In the genomic region with DNA sequence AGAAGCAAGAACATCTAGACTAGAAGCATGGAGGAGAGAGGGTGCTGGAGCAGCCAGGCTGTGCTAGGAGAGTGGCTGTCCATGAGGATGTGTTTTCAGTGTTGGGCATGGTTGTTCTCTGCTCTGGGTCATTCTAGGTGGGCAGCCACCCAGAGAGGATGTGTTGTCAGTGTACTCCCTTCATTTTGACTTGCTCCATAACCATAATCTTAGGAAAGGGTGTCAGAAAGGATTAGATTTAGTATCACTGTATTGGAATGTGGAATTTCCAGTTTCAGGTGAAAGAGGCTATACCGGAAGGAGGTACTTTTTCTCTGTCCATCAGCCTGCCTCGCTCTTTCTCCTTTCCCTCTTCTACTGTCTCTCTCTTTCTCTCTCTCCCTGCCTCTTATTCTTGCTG, we compare ENCODE assay signal across 17 cellular contexts.
A peak's percentile ranks its signal among the peaks of the same experiment; 100 is the strongest.
DNase-seq lines count a peak whose midpoint lies in the region; ATAC-seq and TF ChIP-seq lines count a peak whose summit lies in the region.
"Had no signal": no experiment of that assay in that cellular context is flagged by ENCODE, and none has a peak within 500 bp of the region (broad histone marks: within the 10 kb centered on the region; RNA-seq: fewer than 3 reads in every experiment).

No MANE protein-coding gene starts in this region.

- TF ChIP-seq RAD21 in HCT116 (IDR thresholded peaks at IDR 0.05; ENCODE audit: low read depth): no peak
- no peak for TF ChIP-seq RAD21 in SK-N-SH (IDR thresholded peaks at IDR 0.05; ENCODE audit: low read length)

- H3K9me3 ChIP-seq in HCT116 (ENCODE audit: control insufficient read depth in 1 of 2, insufficient read depth in 1 of 2, low read depth in 1 of 2, low read length in 2 of 2) (no peaks in the 10 kb centered on the region), SK-N-SH (no peaks in the 10 kb centered on the region)
- H3K9me3 ChIP-seq: Peyer's patch, SJCRH30 had no signal

- H3K4me1 Mint-ChIP-seq in nephron: peaks cover 14% of the 10 kb centered on the region

- H3K9ac ChIP-seq in HCT116 (ENCODE audit: low read length) (no peak overlapping the region), SK-N-SH (no peak overlapping the region)

- H3K4me2 ChIP-seq in HCT116 (ENCODE audit: low read length) (peak overlapping the region; percentile 31), SK-N-SH (peak overlapping the region; percentile 30; the same call in 1 of the 2 replicates)

- no peak overlapping the region for H3K27ac ChIP-seq in HCT116 (ENCODE audit: low read depth, low read length)
- H3K27ac ChIP-seq in SK-N-SH (ENCODE audit: low read depth in 2 of 2, low read length in 1 of 2): no peak overlapping the region; a peak in 1 of 4 replicates
- H3K27ac ChIP-seq in foreskin keratinocyte: peak overlapping the region; percentile 74
- H3K27ac ChIP-seq: HL-60, Peyer's patch, SJCRH30 had no signal

- WGBS in SK-N-SH (ENCODE audit: low lambda C conversion rate): 89% methylated on average over 2 of the region's 2 CpGs

- peak overlapping the region in 2 of 3 experiments; percentile 53 to 63 for H3K27ac Mint-ChIP-seq in nephron
- H3K27ac Mint-ChIP-seq: CD4-positive, alpha-beta T cell had no signal

- ATAC-seq in HCT116: no peak
- peak; percentile 72 for ATAC-seq in foreskin keratinocyte
- ATAC-seq in HG02642 (IDR thresholded peaks at IDR 0.05; ENCODE audit: poor library complexity, unreplicated experiment): no peak

- TF ChIP-seq CTCF in HCT116 (IDR thresholded peaks at IDR 0.05 in 2 of 3, conservative IDR thresholded peaks at IDR 0.05 in 1 of 3; ENCODE audit: borderline replicate concordance in 1 of 3, insufficient read depth in 1 of 3, low read depth in 2 of 3, low read length in 2 of 3): no peak
- TF ChIP-seq CTCF in SK-N-SH (IDR thresholded peaks at IDR 0.05): no peak
- TF ChIP-seq CTCF in foreskin keratinocyte (conservative IDR thresholded peaks at IDR 0.05): no peak
- no peak for TF ChIP-seq CTCF in nephron (IDR thresholded peaks at IDR 0.05; ENCODE audit: unreplicated experiment in 3 of 3)

- intact Hi-C loops in HCT116 (cut with micrococcal nuclease): no loop called here

- POLR2A ChIA-PET in HCT116 (lab: Charles Lee): no interaction called here
- POLR2A ChIA-PET in SK-N-SH (lab: Yijun Ruan, JAX): no interaction called here

- peak overlapping the region in 1 of 2 experiments; percentile 4; a peak in 1 of 4 replicates for H3K4me3 ChIP-seq in HCT116 (replicated peaks in 1 of 2; ENCODE audit: low read depth in 1 of 2, low read length in 2 of 2)
- no peak overlapping the region for H3K4me3 ChIP-seq in SK-N-SH (ENCODE audit: low read depth in 2 of 2, low read length in 1 of 2)
- H3K4me3 ChIP-seq: Peyer's patch, SJCRH30 had no signal

- H4K20me1 ChIP-seq in HCT116 (ENCODE audit: insufficient read depth): no peaks in the 10 kb centered on the region
- peaks cover 10% of the 10 kb centered on the region for H4K20me1 ChIP-seq in SK-N-SH (ENCODE audit: insufficient read depth)

- H3K27me3 ChIP-seq in HCT116 (ENCODE audit: insufficient read depth, low read length) (peaks cover 24% of the 10 kb centered on the region; the same call in 1 of the 2 replicates), SK-N-SH (ENCODE audit: insufficient read depth) (no peaks in the 10 kb centered on the region), foreskin keratinocyte (peaks cover 13% of the 10 kb centered on the region)
- H3K27me3 ChIP-seq: Peyer's patch, SJCRH30 had no signal

- BruUV-seq in HCT116 (replicated peaks; lab: Mats Ljungman, UMichigan): no TSS peak

- DNase-seq in HCT116 (ENCODE audit: low read depth, low spot score) (no peak), SK-N-SH (no peak), foreskin keratinocyte (peak; percentile 80 to 88), NCI-H146 treated with DMSO at 0.1 percent for 48 hours (lab: John Stamatoyannopoulos, UW; ENCODE audit: unreplicated experiment) (no peak), middle frontal gyrus (ENCODE audit: extremely low spot score, low spot score) (no peak), SK-N-DZ (ENCODE audit: low spot score) (no peak)
- DNase-seq: AML-193; CD4-positive, alpha-beta T cell; KBM-7; NCI-H146; NCI-H446; NCI-H774; Peyer's patch; SJCRH30 had no signal

- H3K36me3 ChIP-seq in HCT116 (ENCODE audit: control insufficient read depth in 1 of 2, insufficient read depth in 2 of 2, low read length in 2 of 2): no peaks in the 10 kb centered on the region
- no peaks in the 10 kb centered on the region for H3K36me3 ChIP-seq in SK-N-SH (replicated peaks in 1 of 2; ENCODE audit: control insufficient read depth in 1 of 2, insufficient read depth in 2 of 2, low read length in 1 of 2)
- H3K36me3 ChIP-seq: Peyer's patch, SJCRH30 had no signal

- H3K9me2 ChIP-seq in HCT116 (ENCODE audit: insufficient read depth): no peaks in the 10 kb centered on the region
- H3K9me2 ChIP-seq in SK-N-SH: no peaks in the 10 kb centered on the region

- TF ChIP-seq POLR2A in HCT116 (IDR thresholded peaks at IDR 0.05; ENCODE audit: borderline replicate concordance, extremely low read depth, insufficient read depth, insufficient read length): no peak

- H3K4me1 ChIP-seq in HCT116 (ENCODE audit: control insufficient read depth in 1 of 2, insufficient read depth in 2 of 2, low read length in 2 of 2) (peaks cover 11 to 18% of the 10 kb centered on the region in 2 experiments), SK-N-SH (ENCODE audit: control insufficient read depth in 1 of 2, insufficient read depth in 2 of 2, low read depth in 1 of 2, low read length in 1 of 2) (peaks cover 12 to 21% of the 10 kb centered on the region in 2 experiments; a peak in 3 of 4 replicates), foreskin keratinocyte (peaks cover 19% of the 10 kb centered on the region)
- H3K4me1 ChIP-seq: Peyer's patch, SJCRH30 had no signal

- no peaks in the 10 kb centered on the region for H3K79me2 ChIP-seq in HCT116 (ENCODE audit: insufficient read depth, low read length)
- peaks cover 7% of the 10 kb centered on the region; the same call in 1 of the 2 replicates for H3K79me2 ChIP-seq in SK-N-SH (ENCODE audit: insufficient read depth)

- CTCF ChIA-PET in HCT116 (lab: Charles Lee) (no interaction called here), SK-N-SH (lab: Yijun Ruan, JAX) (interaction anchor here (2.0 kb wide), 1 partner anchor 342 kb away, joined by 5 read pairs; no protein-coding TSS in a partner anchor)

- H3K27me3 Mint-ChIP-seq in nephron (ENCODE audit: low read depth): peaks cover 19% of the 10 kb centered on the region

- TF ChIP-seq EP300 in SK-N-SH (IDR thresholded peaks at IDR 0.05; ENCODE audit: borderline replicate concordance in 1 of 2, low read depth in 1 of 2, low read length in 1 of 2): no peak

- RAD21 ChIA-PET in HCT116 (lab: Charles Lee; ENCODE audit: low non-redundant PET in 1 of 2, low total read pairs in 2 of 2, uncharacterized antibody in 2 of 2, unreplicated experiment in 2 of 2): no interaction called here

- H2AFZ ChIP-seq in HCT116 (ENCODE audit: low read depth, low read length, poor library complexity, severe bottlenecking) (no peak overlapping the region), SK-N-SH (ENCODE audit: low read depth) (no peak overlapping the region)

- H3K9me3 Mint-ChIP-seq in nephron: peaks cover 6% of the 10 kb centered on the region
- H3K9me3 Mint-ChIP-seq: CD4-positive, alpha-beta T cell had no signal

- H3K36me3 Mint-ChIP-seq in nephron (ENCODE audit: low read depth): no peaks in the 10 kb centered on the region

- peaks cover 11% of the 10 kb centered on the region for H3F3A ChIP-seq in SK-N-SH (replicated peaks; ENCODE audit: insufficient read depth)

- no peak overlapping the region for H3K4me3 Mint-ChIP-seq in nephron
- H3K4me3 Mint-ChIP-seq: CD4-positive, alpha-beta T cell had no signal

TF ChIP-seq in HCT116, 20 proteins besides CTCF, POLR2A, EP300 and RAD21 (continues in another document):
- TF ChIP-seq EGR1 (IDR thresholded peaks at IDR 0.05; ENCODE audit: low read depth): no peak
- no peak for TF ChIP-seq TCF7L2 (IDR thresholded peaks at IDR 0.05; ENCODE audit: borderline replicate concordance, extremely low read depth, insufficient read depth, insufficient read length)
- TF ChIP-seq JUND (IDR thresholded peaks at IDR 0.05): no peak
- TF ChIP-seq, protein P1, sequence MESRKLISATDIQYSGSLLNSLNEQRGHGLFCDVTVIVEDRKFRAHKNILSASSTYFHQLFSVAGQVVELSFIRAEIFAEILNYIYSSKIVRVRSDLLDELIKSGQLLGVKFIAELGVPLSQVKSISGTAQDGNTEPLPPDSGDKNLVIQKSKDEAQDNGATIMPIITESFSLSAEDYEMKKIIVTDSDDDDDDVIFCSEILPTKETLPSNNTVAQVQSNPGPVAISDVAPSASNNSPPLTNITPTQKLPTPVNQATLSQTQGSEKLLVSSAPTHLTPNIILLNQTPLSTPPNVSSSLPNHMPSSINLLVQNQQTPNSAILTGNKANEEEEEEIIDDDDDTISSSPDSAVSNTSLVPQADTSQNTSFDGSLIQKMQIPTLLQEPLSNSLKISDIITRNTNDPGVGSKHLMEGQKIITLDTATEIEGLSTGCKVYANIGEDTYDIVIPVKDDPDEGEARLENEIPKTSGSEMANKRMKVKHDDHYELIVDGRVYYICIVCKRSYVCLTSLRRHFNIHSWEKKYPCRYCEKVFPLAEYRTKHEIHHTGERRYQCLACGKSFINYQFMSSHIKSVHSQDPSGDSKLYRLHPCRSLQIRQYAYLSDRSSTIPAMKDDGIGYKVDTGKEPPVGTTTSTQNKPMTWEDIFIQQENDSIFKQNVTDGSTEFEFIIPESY (IDR thresholded peaks at IDR 0.05; ENCODE audit: extremely low read depth, insufficient replicate concordance, low read length): no peak
- no peak for TF ChIP-seq CBX3 (IDR thresholded peaks at IDR 0.05; ENCODE audit: low read depth)

TF ChIP-seq in SK-N-SH, 30 proteins besides CTCF, POLR2A, EP300 and RAD21:
- TF ChIP-seq, protein P2, sequence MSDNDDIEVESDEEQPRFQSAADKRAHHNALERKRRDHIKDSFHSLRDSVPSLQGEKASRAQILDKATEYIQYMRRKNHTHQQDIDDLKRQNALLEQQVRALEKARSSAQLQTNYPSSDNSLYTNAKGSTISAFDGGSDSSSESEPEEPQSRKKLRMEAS (IDR thresholded peaks at IDR 0.05; ENCODE audit: low read depth): no peak
- TF ChIP-seq SIN3A (IDR thresholded peaks at IDR 0.05; ENCODE audit: borderline replicate concordance, low read depth, low read length) (no peak), POLR2AphosphoS5 (IDR thresholded peaks at IDR 0.05; ENCODE audit: low read depth, low read length) (no peak), RCOR1 (IDR thresholded peaks at IDR 0.05; ENCODE audit: low read length) (no peak), MEF2A (IDR thresholded peaks at IDR 0.05; ENCODE audit: borderline replicate concordance, low read depth) (no peak), TEAD4 (IDR thresholded peaks at IDR 0.05; ENCODE audit: borderline replicate concordance, insufficient read depth) (no peak), EZH2phosphoT487 (IDR thresholded peaks at IDR 0.05; ENCODE audit: borderline replicate concordance, low read depth) (no peak)

Comparison
In these comparisons a context has a peak if more than half of its experiments do, and no peak if none do; other contexts are left out.
1. DNase-seq: peak in foreskin keratinocyte (2 of 2); none in HCT116 (single experiment), SK-N-SH (single experiment), NCI-H146 treated with DMSO at 0.1 percent for 48 hours (single experiment), middle frontal gyrus (single experiment) and SK-N-DZ (single experiment).